8 cellular contexts compared by ENCODE assay signal in genomic region chr12:120252071-120252906, GRCh38. TPM values are rescaled to one million over a fixed set of nuclear protein-coding genes. Genes with fewer than 3 reads are reported as not detected.
DNase-seq lines count a peak whose midpoint lies in the region; ATAC-seq lines count a peak whose summit lies in the region.

No MANE protein-coding gene starts in this region.

- H3K36me3 ChIP-seq in CD4-positive, alpha-beta memory T cell (ENCODE audit: insufficient read depth, low read length), result no peaks in the 10 kb centered on the region

- peaks cover 0 to 3% (median 0%) of the 10 kb centered on the region in 8 donors for H3K9me3 Mint-ChIP-seq in CD4-positive, alpha-beta memory T cell
- H3K9me3 Mint-ChIP-seq in activated naive CD4-positive, alpha-beta T cell treated with anti-CD3 and anti-CD28 coated beads, Interleukin-2, amount 50 U/mL, for 72 hours, result no peaks in the 10 kb centered on the region

- H3K27ac Mint-ChIP-seq in CD4-positive, alpha-beta memory T cell, result peak overlapping the region; percentile 84 to 99 (median 97)
- H3K27ac Mint-ChIP-seq in activated naive CD4-positive, alpha-beta T cell treated with anti-CD3 and anti-CD28 coated beads, Interleukin-2, amount 50 U/mL, for 72 hours, result peak overlapping the region; percentile 58 to 65

- intact Hi-C loops in CD4-positive, alpha-beta memory T cell (cut with micrococcal nuclease), result loop anchor here (1.0 kb wide), 4 partner anchors 13 to 51 kb away; partner anchors contain the start of genes PXN, RNU4-2 and RPLP0

- no peaks in the 10 kb centered on the region for H3K9me3 ChIP-seq in CD4-positive, alpha-beta memory T cell (ENCODE audit: control insufficient read depth in 1 of 2, low read length in 2 of 2)

- POLR2A ChIA-PET in CD4-positive, alpha-beta memory T cell (lab: Charles Lee; ENCODE audit: partially characterized antibody), result interaction anchor here (0.6 to 13.9 kb wide), 13 partner anchors 8 to 263 kb away, joined by 3 to 301 read pairs (median 8); partner anchors contain the start of genes BICDL1, PXN, RAB35 and RNU4-1

- H3K36me3 Mint-ChIP-seq in CD4-positive, alpha-beta memory T cell, result peaks cover 12 to 41% of the 10 kb centered on the region in 2 donors
- H3K36me3 Mint-ChIP-seq in activated naive CD4-positive, alpha-beta T cell treated with anti-CD3 and anti-CD28 coated beads, Interleukin-2, amount 50 U/mL, for 72 hours, result peaks cover 0 to 13% of the 10 kb centered on the region in 2 donors

- H3K4me3 ChIP-seq in CD4-positive, alpha-beta memory T cell (ENCODE audit: low read length in 2 of 2), result peak overlapping the region; percentile 33

- H3K27ac ChIP-seq in CD4-positive, alpha-beta memory T cell (ENCODE audit: low read depth, low read length), result peak overlapping the region; percentile 66

- H3K27me3 ChIP-seq in CD4-positive, alpha-beta memory T cell (ENCODE audit: insufficient read depth, low read length), result no peaks in the 10 kb centered on the region

- DNase-seq in CD4-positive, alpha-beta memory T cell, result peak; percentile 88 to 95 (median 92)
- DNase-seq in T-helper 1 cell (peak; percentile 50 to 96 (median 66)), DMS153 treated with DMSO at 0.1 percent for 48 hours (lab: John Stamatoyannopoulos, UW; ENCODE audit: unreplicated experiment) (no peak), NCI-H2171 (lab: John Stamatoyannopoulos, UW) (no peak), epidermal melanocyte (ENCODE audit: insufficient read length, low spot score) (no peak)
- DNase-seq in activated naive CD4-positive, alpha-beta T cell treated with anti-CD3 and anti-CD28 coated beads, Interleukin-2, amount 50 U/mL, for 72 hours (ENCODE audit: low spot score in 2 of 2), result peak in 1 of 2 donors; percentile 75
- DNase-seq in stimulated activated CD4-positive, alpha-beta T cell treated with anti-CD3 and anti-CD28 coated beads, Interleukin-12 subunit alpha, Interleukin-12 subunit beta, amount 100 ng/mL, for 24 hours (ENCODE audit: low read depth in 2 of 2), result peak; percentile 45 to 60

- peak overlapping the region; percentile 69 to 89 (median 81) for H3K4me3 Mint-ChIP-seq in CD4-positive, alpha-beta memory T cell

- CTCF ChIA-PET in CD4-positive, alpha-beta memory T cell (lab: Charles Lee; ENCODE audit: partially characterized antibody), result interaction anchor here (1.5 to 32.3 kb wide), 5 partner anchors 12 to 51 kb away, joined by 7 to 1075 read pairs (median 17); partner anchors contain the start of genes PXN and RPLP0

- H3K27me3 Mint-ChIP-seq in CD4-positive, alpha-beta memory T cell, result no peaks in the 10 kb centered on the region

- H3K4me1 ChIP-seq in CD4-positive, alpha-beta memory T cell (ENCODE audit: insufficient read depth, low read length), result peaks cover 99% of the 10 kb centered on the region

- peaks cover 69 to 96% (median 84%) of the 10 kb centered on the region in 4 donors for H3K4me1 Mint-ChIP-seq in CD4-positive, alpha-beta memory T cell

- peak; percentile 85 to 86 for ATAC-seq in activated naive CD4-positive, alpha-beta T cell treated with anti-CD3 and anti-CD28 coated beads, Interleukin-2, amount 50 U/mL, for 72 hours
- ATAC-seq in GM21576 (IDR thresholded peaks at IDR 0.05; ENCODE audit: unreplicated experiment), result no peak

RNA-seq across cellular contexts. Expression of gene PXN, which starts 13.2 kb away (rescaled TPM):
- total RNA-seq in CD4-positive, alpha-beta memory T cell, result 100 to 1,000 TPM; 108 to 126 TPM
- 100 to 1,000 TPM in 1 of 2 donors, 10 to 100 TPM in 1; 81.7 to 115 TPM for polyA plus RNA-seq in CD4-positive, alpha-beta memory T cell
- total RNA-seq in activated naive CD4-positive, alpha-beta T cell treated with anti-CD3 and anti-CD28 coated beads, Interleukin-2, amount 50 U/mL, for 72 hours, result 10 to 100 TPM; 49.8 to 66.8 TPM

RNA-seq across cellular contexts. Expression of gene RNU4-2, which starts 39.4 kb away (rescaled TPM):
- total RNA-seq in CD4-positive, alpha-beta memory T cell, result over 10,000 TPM in 1 of 2 experiments, 1,000 to 10,000 TPM in 1; 8,627 to 11,547 TPM
- polyA plus RNA-seq in CD4-positive, alpha-beta memory T cell, result not detected
- total RNA-seq in activated naive CD4-positive, alpha-beta T cell treated with anti-CD3 and anti-CD28 coated beads, Interleukin-2, amount 50 U/mL, for 72 hours, result 1,000 to 10,000 TPM; 2,655 to 3,867 TPM

RNA-seq across cellular contexts. Expression of gene RNU4-1, which starts 40.7 kb away (rescaled TPM):
- 1,000 to 10,000 TPM in 1 of 2 experiments, 100 to 1,000 TPM in 1; 925 to 1,200 TPM for total RNA-seq in CD4-positive, alpha-beta memory T cell
- not detected for polyA plus RNA-seq in CD4-positive, alpha-beta memory T cell
- 1,000 to 10,000 TPM; 1,753 to 2,211 TPM for total RNA-seq in activated naive CD4-positive, alpha-beta T cell treated with anti-CD3 and anti-CD28 coated beads, Interleukin-2, amount 50 U/mL, for 72 hours

RNA-seq across cellular contexts. Expression of gene SIRT4, which starts 49.8 kb away (rescaled TPM):
- total RNA-seq in CD4-positive, alpha-beta memory T cell, result 1 to 10 TPM; 4.9 to 5.9 TPM
- 1 to 10 TPM in 1 of 2 donors, under 1 TPM in 1; 0.46 to 2.2 TPM for polyA plus RNA-seq in CD4-positive, alpha-beta memory T cell
- total RNA-seq in activated naive CD4-positive, alpha-beta T cell treated with anti-CD3 and anti-CD28 coated beads, Interleukin-2, amount 50 U/mL, for 72 hours, result 1 to 10 TPM; 3.3 TPM

RNA-seq across cellular contexts. Expression of gene RPLP0, which starts 51.4 kb away (rescaled TPM):
- total RNA-seq in CD4-positive, alpha-beta memory T cell, result 1,000 to 10,000 TPM; 1,817 to 1,965 TPM
- polyA plus RNA-seq in CD4-positive, alpha-beta memory T cell, result 1,000 to 10,000 TPM; 1,342 to 2,125 TPM
- 1,000 to 10,000 TPM; 4,045 to 4,525 TPM for total RNA-seq in activated naive CD4-positive, alpha-beta T cell treated with anti-CD3 and anti-CD28 coated beads, Interleukin-2, amount 50 U/mL, for 72 hours

Comparison
In these comparisons a context has a peak if more than half of its experiments do, and no peak if none do; other contexts are left out.
1. DNase-seq: peak in CD4-positive, alpha-beta memory T cell (5 of 5), T-helper 1 cell (5 of 5) and stimulated activated CD4-positive, alpha-beta T cell treated with anti-CD3 and anti-CD28 coated beads, Interleukin-12 subunit alpha, Interleukin-12 subunit beta, amount 100 ng/mL, for 24 hours (2 of 2); none in DMS153 treated with DMSO at 0.1 percent for 48 hours (single experiment), NCI-H2171 (single experiment) and epidermal melanocyte (single experiment).